ENCODE assay signal across 17 cellular contexts in the genomic region with DNA sequence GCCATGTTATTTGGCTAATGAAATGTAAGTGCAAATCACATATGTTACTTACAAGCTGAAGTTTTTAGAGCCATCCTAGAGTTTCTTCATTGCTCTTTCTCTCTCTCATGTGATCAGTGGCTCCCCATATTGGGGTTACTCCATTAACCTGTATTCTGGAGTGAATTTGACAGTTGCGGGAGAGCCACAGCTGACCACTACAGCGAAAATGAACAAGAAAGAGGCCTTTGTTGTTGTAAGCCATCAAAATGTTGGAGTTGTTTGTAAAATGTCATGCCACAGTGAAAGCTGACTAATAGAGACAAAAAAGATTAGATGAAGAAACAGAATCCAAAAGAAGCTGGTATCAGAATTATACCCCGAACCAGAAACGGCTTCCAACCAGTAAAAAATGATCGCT.
"Had no signal": no experiment of that assay in that cellular context is flagged by ENCODE, and none has a peak within 500 bp of the region (broad histone marks: within the 10 kb centered on the region; RNA-seq: fewer than 3 reads in every experiment).

No MANE protein-coding gene starts in this region.

- H3K9me3 Mint-ChIP-seq: effector memory CD8-positive, alpha-beta T cell; memory B cell; naive B cell; natural killer cell treated with Interleukin-12 subunit alpha and Interleukin-12 subunit beta and Interleukin-15 and Interleukin-18, amount 100 ng/mL, for 72 hours; neural progenitor cell; stimulated activated memory B cell treated with anti-CD40 and anti-IgM and Interleukin-4, amounts not matched to agents 10 μg/mL and 1 μg/mL and 100 μg/mL, for 72 hours had no signal

- H3K27me3 Mint-ChIP-seq: effector memory CD8-positive, alpha-beta T cell; memory B cell; naive B cell; natural killer cell treated with Interleukin-12 subunit alpha and Interleukin-12 subunit beta and Interleukin-15 and Interleukin-18, amount 100 ng/mL, for 72 hours; stimulated activated memory B cell treated with anti-CD40 and anti-IgM and Interleukin-4, amounts not matched to agents 10 μg/mL and 1 μg/mL and 100 μg/mL, for 72 hours had no signal

- H3K36me3 Mint-ChIP-seq: natural killer cell treated with Interleukin-12 subunit alpha and Interleukin-12 subunit beta and Interleukin-15 and Interleukin-18, amount 100 ng/mL, for 72 hours; neural progenitor cell had no signal

- DNase-seq: cortex of kidney; effector memory CD8-positive, alpha-beta T cell; esophagus squamous epithelium; left ventricle myocardium superior; lower lobe of right lung; mucosa of descending colon; naive B cell; right cardiac atrium; sigmoid colon; stimulated activated CD4-positive, alpha-beta T cell treated with anti-CD3 and anti-CD28 coated beads, Interleukin-2, amount 100 ng/mL, for 24 hours; stimulated activated CD4-positive, alpha-beta T cell treated with anti-CD3 and anti-CD28 coated beads, Interleukin-4, amount 100 ng/mL, for 24 hours; stimulated activated naive CD8-positive, alpha-beta T cell treated with anti-CD3 and anti-CD28 coated beads, Interleukin-15, Interleukin-2, amounts not matched to agents 100 U/mL and 50 U/mL, for 24 hours; upper lobe of left lung had no signal

- H3K27ac Mint-ChIP-seq: effector memory CD8-positive, alpha-beta T cell; memory B cell; naive B cell; natural killer cell treated with Interleukin-12 subunit alpha and Interleukin-12 subunit beta and Interleukin-15 and Interleukin-18, amount 100 ng/mL, for 72 hours; stimulated activated memory B cell treated with anti-CD40 and anti-IgM and Interleukin-4, amounts not matched to agents 10 μg/mL and 1 μg/mL and 100 μg/mL, for 72 hours had no signal

- H3K4me3 Mint-ChIP-seq: effector memory CD8-positive, alpha-beta T cell; memory B cell; naive B cell; natural killer cell treated with Interleukin-12 subunit alpha and Interleukin-12 subunit beta and Interleukin-15 and Interleukin-18, amount 100 ng/mL, for 72 hours; neural progenitor cell; stimulated activated memory B cell treated with anti-CD40 and anti-IgM and Interleukin-4, amounts not matched to agents 10 μg/mL and 1 μg/mL and 100 μg/mL, for 72 hours had no signal

- H3K4me1 Mint-ChIP-seq: memory B cell; naive B cell; stimulated activated memory B cell treated with anti-CD40 and anti-IgM and Interleukin-4, amounts not matched to agents 10 μg/mL and 1 μg/mL and 100 μg/mL, for 72 hours had no signal
